8 cellular contexts compared by ENCODE assay signal in genomic region chr16:8931864-8932263, GRCh38. TPM values are rescaled to one million over a fixed set of nuclear protein-coding genes. Genes with fewer than 3 reads are reported as not detected.
DNase-seq lines count a peak whose midpoint lies in the region; ATAC-seq and TF ChIP-seq lines count a peak whose summit lies in the region.

No MANE protein-coding gene starts in this region.

- H3K9me3 Mint-ChIP-seq in activated T-cell treated with anti-CD3 and anti-CD28 coated beads, Interleukin-2, amount 50 U/mL, for 24 hours, result no peaks in the 10 kb centered on the region

- peaks cover 78% of the 10 kb centered on the region for H3K4me1 Mint-ChIP-seq in activated T-cell treated with anti-CD3 and anti-CD28 coated beads, Interleukin-2, amount 50 U/mL, for 24 hours (ENCODE audit: low read depth)

- no peaks in the 10 kb centered on the region for H3K27me3 Mint-ChIP-seq in activated T-cell treated with anti-CD3 and anti-CD28 coated beads, Interleukin-2, amount 50 U/mL, for 24 hours

- H3K4me3 Mint-ChIP-seq in activated T-cell treated with anti-CD3 and anti-CD28 coated beads, Interleukin-2, amount 50 U/mL, for 24 hours, result no peak overlapping the region

- H3K36me3 Mint-ChIP-seq in activated T-cell treated with anti-CD3 and anti-CD28 coated beads, Interleukin-2, amount 50 U/mL, for 24 hours (ENCODE audit: low read depth), result peaks cover 43% of the 10 kb centered on the region

- intact Hi-C loops in left ventricle myocardium superior (cut with micrococcal nuclease), result no loop called here

- peak; percentile 42 for ATAC-seq in left ventricle myocardium superior

- no peak for TF ChIP-seq CTCF in GM13977 (IDR thresholded peaks at IDR 0.05; ENCODE audit: extremely low read depth, insufficient read depth, missing control alignments)

- DNase-seq in A172 (ENCODE audit: low spot score), result peak; percentile 46
- peak; percentile 2 to 6 for DNase-seq in Kasumi-1 (lab: John Stamatoyannopoulos, UW)
- peak; percentile 57 for DNase-seq in activated T-cell treated with anti-CD3 and anti-CD28 coated beads, Interleukin-2, amount 50 U/mL, for 24 hours
- DNase-seq in left ventricle myocardium superior, result peak; percentile 68
- peak; percentile 55 for DNase-seq in stimulated activated CD4-positive, alpha-beta T cell treated with anti-CD3 and anti-CD28 coated beads, Interleukin-4, amount 100 ng/mL, for 1 hour
- no peak for DNase-seq in GM13977 (ENCODE audit: low spot score)
- DNase-seq in mesenteric fat pad (ENCODE audit: low spot score), result no peak
- DNase-seq in NCI-H2196 (lab: John Stamatoyannopoulos, UW; ENCODE audit: unreplicated experiment), result no peak

- H3K27ac Mint-ChIP-seq in activated T-cell treated with anti-CD3 and anti-CD28 coated beads, Interleukin-2, amount 50 U/mL, for 24 hours, result peak overlapping the region; percentile 7

- in situ Hi-C loops in GM13977 (cut with MboI; ENCODE audit: low pct_unique_long_range_greater_than_20kb, low sequenced_read_pairs, unreplicated experiment), result no loop called here

RNA-seq across cellular contexts. Expression of gene USP7, which starts 31.8 kb away (rescaled TPM):
- total RNA-seq in A172 (2014; rRNA removed; shearing (Covaris generic)), result 49.8 and 62.1 TPM in 2 replicates
- total RNA-seq in left ventricle myocardium superior (68.0 TPM), mesenteric fat pad (95.5 TPM)

RNA-seq across cellular contexts. Expression of gene LITAFD, which starts 49.7 kb away (rescaled TPM):
- not detected in 2 replicates for total RNA-seq in A172 (2014; rRNA removed; shearing (Covaris generic))
- total RNA-seq in left ventricle myocardium superior, result not detected
- not detected for total RNA-seq in mesenteric fat pad

Comparison
In these comparisons a context has a peak if more than half of its experiments do, and no peak if none do; other contexts are left out.
1. DNase-seq: peak in A172 (single experiment), Kasumi-1 (2 of 2), activated T-cell treated with anti-CD3 and anti-CD28 coated beads, Interleukin-2, amount 50 U/mL, for 24 hours (single experiment), left ventricle myocardium superior (single experiment) and stimulated activated CD4-positive, alpha-beta T cell treated with anti-CD3 and anti-CD28 coated beads, Interleukin-4, amount 100 ng/mL, for 1 hour (single experiment); none in GM13977 (single experiment), mesenteric fat pad (single experiment) and NCI-H2196 (single experiment).